ENCODE assay signal across 10 cellular contexts in the genomic region with DNA sequence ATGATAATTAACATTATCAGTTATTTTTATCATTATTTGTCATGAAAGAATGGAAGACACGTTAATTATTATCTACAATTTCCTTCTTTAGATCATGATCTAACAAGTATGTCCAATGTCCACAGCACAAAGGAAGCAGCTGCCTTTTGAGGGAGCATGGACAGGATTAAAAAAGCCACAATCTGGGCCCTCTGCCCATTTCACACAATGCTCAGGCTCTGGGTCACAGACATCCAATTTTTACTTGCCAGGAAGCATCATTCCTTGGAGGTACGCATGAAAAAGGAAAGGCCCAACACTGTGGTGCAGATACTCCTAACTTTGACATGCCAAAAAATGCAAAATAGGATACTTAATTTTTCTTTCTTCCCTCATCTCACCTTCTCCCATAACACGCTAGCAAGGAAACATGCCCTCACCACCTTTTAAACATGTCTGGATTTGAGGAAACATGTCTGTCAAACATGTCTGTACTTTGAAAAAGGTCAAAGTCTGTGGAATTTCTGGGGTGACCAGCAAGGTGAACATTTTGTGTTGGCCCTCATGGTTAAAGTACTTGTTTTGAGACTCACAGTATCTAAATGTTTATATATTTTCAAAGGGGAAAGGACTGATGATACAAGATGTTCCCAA. TPM values are rescaled to one million over a fixed set of nuclear protein-coding genes. Genes with fewer than 3 reads are reported as not detected.
A peak's percentile ranks its signal among the peaks of the same experiment; 100 is the strongest.
DNase-seq lines count a peak whose midpoint lies in the region; ATAC-seq and TF ChIP-seq lines count a peak whose summit lies in the region.
"Had no signal": no experiment of that assay in that cellular context is flagged by ENCODE, and none has a peak within 500 bp of the region (broad histone marks: within the 10 kb centered on the region; RNA-seq: fewer than 3 reads in every experiment).

No MANE protein-coding gene starts in this region.

- no TSS peak for BruUV-seq in HCT116 (replicated peaks; lab: Mats Ljungman, UMichigan)

- TF ChIP-seq CTCF in HCT116 (IDR thresholded peaks at IDR 0.05 in 2 of 3, conservative IDR thresholded peaks at IDR 0.05 in 1 of 3; ENCODE audit: borderline replicate concordance in 1 of 3, insufficient read depth in 1 of 3, low read depth in 2 of 3, low read length in 2 of 3) (no peak), foreskin keratinocyte (conservative IDR thresholded peaks at IDR 0.05) (no peak)

- DNase-seq in HCT116 (ENCODE audit: low read depth, low spot score), result no peak
- DNase-seq in SW480 (ENCODE audit: low spot score), result peak; percentile 42
- peak; percentile 64 to 77 for DNase-seq in foreskin keratinocyte
- peak; percentile 78 for DNase-seq in sciatic nerve (ENCODE audit: low spot score)
- DNase-seq: natural killer cell had no signal

- H4K20me1 ChIP-seq in HCT116 (ENCODE audit: insufficient read depth), result no peaks in the 10 kb centered on the region

- H3K4me1 ChIP-seq in HCT116 (ENCODE audit: control insufficient read depth in 1 of 2, insufficient read depth in 2 of 2, low read length in 2 of 2), result peaks cover 30 to 56% of the 10 kb centered on the region in 2 experiments
- H3K4me1 ChIP-seq in foreskin keratinocyte, result peaks cover 42% of the 10 kb centered on the region

- no peaks in the 10 kb centered on the region for H3K36me3 ChIP-seq in HCT116 (ENCODE audit: control insufficient read depth in 1 of 2, insufficient read depth in 2 of 2, low read length in 2 of 2)

- peak; percentile 67; the same call in 1 of the 2 replicates for ATAC-seq in HCT116
- ATAC-seq in foreskin keratinocyte, result no peak
- ATAC-seq in sciatic nerve, result peak; percentile 87
- no peak for ATAC-seq in HG03175 (IDR thresholded peaks at IDR 0.05; ENCODE audit: unreplicated experiment)
- ATAC-seq in HG02884 (IDR thresholded peaks at IDR 0.05; ENCODE audit: unreplicated experiment), result no peak
- ATAC-seq in GM19023 (IDR thresholded peaks at IDR 0.05; ENCODE audit: unreplicated experiment), result no peak
- no peak for ATAC-seq in GM21717 (IDR thresholded peaks at IDR 0.05; ENCODE audit: unreplicated experiment)
- ATAC-seq: GM12878, natural killer cell had no signal

- H2AFZ ChIP-seq in HCT116 (ENCODE audit: low read depth, low read length, poor library complexity, severe bottlenecking), result no peak overlapping the region

- POLR2A ChIA-PET in HCT116 (lab: Charles Lee), result no interaction called here

- CTCF ChIA-PET in HCT116 (lab: Charles Lee), result interaction anchor here (0.6 kb wide), 1 partner anchor 24 kb away, joined by 3 read pairs; no protein-coding TSS in a partner anchor

- H3K79me2 ChIP-seq in HCT116 (ENCODE audit: insufficient read depth, low read length), result no peaks in the 10 kb centered on the region

- no peak for TF ChIP-seq POLR2A in HCT116 (IDR thresholded peaks at IDR 0.05; ENCODE audit: borderline replicate concordance, extremely low read depth, insufficient read depth, insufficient read length)

- H3K4me3 ChIP-seq in HCT116 (replicated peaks in 1 of 2; ENCODE audit: low read depth in 1 of 2, low read length in 2 of 2), result no peak overlapping the region
- H3K4me3 ChIP-seq: GM12878 had no signal

- RAD21 ChIA-PET in HCT116 (lab: Charles Lee; ENCODE audit: low non-redundant PET in 1 of 2, low total read pairs in 2 of 2, uncharacterized antibody in 2 of 2, unreplicated experiment in 2 of 2), result no interaction called here

- H3K9ac ChIP-seq in HCT116 (ENCODE audit: low read length), result no peak overlapping the region

- H3K27ac ChIP-seq in HCT116 (ENCODE audit: low read depth, low read length) (no peak overlapping the region), foreskin keratinocyte (peak overlapping the region; percentile 67)

- H3K9me3 ChIP-seq in HCT116 (ENCODE audit: control insufficient read depth in 1 of 2, insufficient read depth in 1 of 2, low read depth in 1 of 2, low read length in 2 of 2), result no peaks in the 10 kb centered on the region

- no peaks in the 10 kb centered on the region for H3K9me2 ChIP-seq in HCT116 (ENCODE audit: insufficient read depth)

- H3K27me3 ChIP-seq in HCT116 (ENCODE audit: insufficient read depth, low read length) (no peaks in the 10 kb centered on the region), foreskin keratinocyte (no peaks in the 10 kb centered on the region)

- intact Hi-C loops in HCT116 (cut with micrococcal nuclease) (no loop called here), sciatic nerve (cut with DNase I) (no loop called here)

- TF ChIP-seq RAD21 in HCT116 (IDR thresholded peaks at IDR 0.05; ENCODE audit: low read depth), result peak; percentile 14; the same call in 1 of the 2 replicates

- peak overlapping the region; percentile 61 for H3K4me2 ChIP-seq in HCT116 (ENCODE audit: low read length)

TF ChIP-seq in HCT116, 20 proteins besides CTCF, POLR2A, EP300 and RAD21:
- TF ChIP-seq, protein P1, sequence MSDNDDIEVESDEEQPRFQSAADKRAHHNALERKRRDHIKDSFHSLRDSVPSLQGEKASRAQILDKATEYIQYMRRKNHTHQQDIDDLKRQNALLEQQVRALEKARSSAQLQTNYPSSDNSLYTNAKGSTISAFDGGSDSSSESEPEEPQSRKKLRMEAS (IDR thresholded peaks at IDR 0.05), result 0 out of 2 replicates have a peak, but pooled peaks have one; percentile 23
- TF ChIP-seq SP1 (IDR thresholded peaks at IDR 0.05; ENCODE audit: low read depth) (peak; percentile 77), SRF (IDR thresholded peaks at IDR 0.05; ENCODE audit: low read depth) (peak; percentile 82), YY1 (IDR thresholded peaks at IDR 0.05; ENCODE audit: extremely low read depth, insufficient replicate concordance, low read depth, low read length) (no peak), ELF1 (IDR thresholded peaks at IDR 0.05; ENCODE audit: borderline replicate concordance, low read depth) (no peak), JUND (IDR thresholded peaks at IDR 0.05) (peak; percentile 61), SIN3A (IDR thresholded peaks at IDR 0.05; ENCODE audit: low read depth) (0 out of 2 replicates have a peak, but pooled peaks have one; percentile 23), ZNF274 (IDR thresholded peaks at IDR 0.05; ENCODE audit: low read depth, low read length) (no peak), FOSL1 (IDR thresholded peaks at IDR 0.05; ENCODE audit: low read depth) (peak; percentile 31; the same call in 1 of the 2 replicates), POLR2AphosphoS5 (IDR thresholded peaks at IDR 0.05; ENCODE audit: low read depth, low read length) (peak; percentile 35; the same call in 1 of the 2 replicates)
- TF ChIP-seq, protein P2, sequence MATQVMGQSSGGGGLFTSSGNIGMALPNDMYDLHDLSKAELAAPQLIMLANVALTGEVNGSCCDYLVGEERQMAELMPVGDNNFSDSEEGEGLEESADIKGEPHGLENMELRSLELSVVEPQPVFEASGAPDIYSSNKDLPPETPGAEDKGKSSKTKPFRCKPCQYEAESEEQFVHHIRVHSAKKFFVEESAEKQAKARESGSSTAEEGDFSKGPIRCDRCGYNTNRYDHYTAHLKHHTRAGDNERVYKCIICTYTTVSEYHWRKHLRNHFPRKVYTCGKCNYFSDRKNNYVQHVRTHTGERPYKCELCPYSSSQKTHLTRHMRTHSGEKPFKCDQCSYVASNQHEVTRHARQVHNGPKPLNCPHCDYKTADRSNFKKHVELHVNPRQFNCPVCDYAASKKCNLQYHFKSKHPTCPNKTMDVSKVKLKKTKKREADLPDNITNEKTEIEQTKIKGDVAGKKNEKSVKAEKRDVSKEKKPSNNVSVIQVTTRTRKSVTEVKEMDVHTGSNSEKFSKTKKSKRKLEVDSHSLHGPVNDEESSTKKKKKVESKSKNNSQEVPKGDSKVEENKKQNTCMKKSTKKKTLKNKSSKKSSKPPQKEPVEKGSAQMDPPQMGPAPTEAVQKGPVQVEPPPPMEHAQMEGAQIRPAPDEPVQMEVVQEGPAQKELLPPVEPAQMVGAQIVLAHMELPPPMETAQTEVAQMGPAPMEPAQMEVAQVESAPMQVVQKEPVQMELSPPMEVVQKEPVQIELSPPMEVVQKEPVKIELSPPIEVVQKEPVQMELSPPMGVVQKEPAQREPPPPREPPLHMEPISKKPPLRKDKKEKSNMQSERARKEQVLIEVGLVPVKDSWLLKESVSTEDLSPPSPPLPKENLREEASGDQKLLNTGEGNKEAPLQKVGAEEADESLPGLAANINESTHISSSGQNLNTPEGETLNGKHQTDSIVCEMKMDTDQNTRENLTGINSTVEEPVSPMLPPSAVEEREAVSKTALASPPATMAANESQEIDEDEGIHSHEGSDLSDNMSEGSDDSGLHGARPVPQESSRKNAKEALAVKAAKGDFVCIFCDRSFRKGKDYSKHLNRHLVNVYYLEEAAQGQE (IDR thresholded peaks at IDR 0.05; ENCODE audit: low read depth), result no peak

RNA-seq across cellular contexts. Expression of a gene that starts 40.0 kb away (rescaled TPM):
- 105 TPM for total RNA-seq in HCT116 (2021; ENCODE audit: unreplicated experiment)
- 158 and 173 TPM in 2 replicates for polyA plus RNA-seq in HCT116 (2012)
- 99.9 and 107 TPM in 2 replicates for total RNA-seq in foreskin keratinocyte
- polyA plus RNA-seq in foreskin keratinocyte, result 115 and 131 TPM in 2 replicates
- 34.6 TPM for total RNA-seq in sciatic nerve

Comparison
In these comparisons a context has a peak if more than half of its experiments do, and no peak if none do; other contexts are left out.
1. ATAC-seq: peak in HCT116 (single experiment) and sciatic nerve (single experiment); none in foreskin keratinocyte (single experiment), HG03175 (single experiment), HG02884 (single experiment), GM19023 (single experiment) and GM21717 (single experiment).